ENCODE assay signal across 21 cellular contexts in the genomic region with DNA sequence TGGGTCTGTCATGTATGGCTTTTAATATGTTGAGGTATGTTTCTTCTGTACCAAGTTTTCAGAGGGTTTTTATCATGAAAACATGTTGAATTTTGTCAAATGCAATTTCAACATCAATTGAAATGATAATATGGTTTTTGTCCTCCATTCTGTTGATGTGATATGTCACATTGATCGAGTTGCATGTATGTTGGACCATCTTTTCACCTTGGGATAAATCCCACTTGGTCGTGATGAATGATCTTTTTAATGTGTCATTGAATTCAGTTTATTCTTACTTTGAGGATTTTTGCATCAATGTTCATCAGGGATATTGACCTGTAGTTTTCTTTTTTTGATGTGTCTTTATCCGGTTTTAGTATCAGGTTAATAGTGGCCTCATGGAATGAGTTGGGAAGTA.
"Had no signal": no experiment of that assay in that cellular context is flagged by ENCODE, and none has a peak within 500 bp of the region (broad histone marks: within the 10 kb centered on the region; RNA-seq: fewer than 3 reads in every experiment).

No MANE protein-coding gene starts in this region.

- H3K27me3 ChIP-seq: dorsolateral prefrontal cortex, esophagus muscularis mucosa, foreskin keratinocyte, gastroesophageal sphincter, heart left ventricle, hepatocyte, left lung had no signal

- DNase-seq: dermis blood vessel endothelial cell; dorsolateral prefrontal cortex; effector CD4-positive, alpha-beta T cell; effector memory CD4-positive, alpha-beta T cell; foreskin keratinocyte; heart left ventricle; hypothalamus; immature natural killer cell; islet precursor cell; left cardiac atrium; left lung; left ventricle myocardium superior; lower lobe of right lung; mesenchymal stem cell; mucosa of descending colon; naive B cell had no signal

- H3K4me1 ChIP-seq: esophagus muscularis mucosa, foreskin keratinocyte, gastroesophageal sphincter, heart left ventricle, left lung, lower lobe of right lung had no signal

- H3K27ac ChIP-seq: coronary artery, dorsolateral prefrontal cortex, esophagus muscularis mucosa, foreskin keratinocyte, gastroesophageal sphincter, heart left ventricle, hepatocyte, left lung, lower lobe of right lung had no signal

- H3K4me3 ChIP-seq: coronary artery, dorsolateral prefrontal cortex, esophagus muscularis mucosa, gastroesophageal sphincter, heart left ventricle, hepatocyte, left lung, lower lobe of right lung, mucosa of descending colon had no signal

- H3K36me3 ChIP-seq: esophagus muscularis mucosa, gastroesophageal sphincter, heart left ventricle, left lung, lower lobe of right lung had no signal

- FAIRE-seq: endothelial cell of umbilical vein had no signal

- ATAC-seq: foreskin keratinocyte, gastroesophageal sphincter, heart left ventricle, left cardiac atrium, left lung, left ventricle myocardium superior, lower lobe of right lung, mucosa of descending colon had no signal
